12 cellular contexts compared by ENCODE assay signal in genomic region chr1:202848191-202848542, GRCh38.
A peak's percentile ranks its signal among the peaks of the same experiment; 100 is the strongest.
DNase-seq lines count a peak whose midpoint lies in the region; ATAC-seq and TF ChIP-seq lines count a peak whose summit lies in the region.
"Had no signal": no experiment of that assay in that cellular context is flagged by ENCODE, and none has a peak within 500 bp of the region (broad histone marks: within the 10 kb centered on the region; RNA-seq: fewer than 3 reads in every experiment).

No MANE protein-coding gene starts in this region.

- ATAC-seq in GM21390 (IDR thresholded peaks at IDR 0.05; ENCODE audit: unreplicated experiment) (peak; percentile 86), HG03103 (IDR thresholded peaks at IDR 0.05; ENCODE audit: low read depth, unreplicated experiment) (peak; percentile 79)

- H3K4me3 ChIP-seq in epithelial cell of esophagus (ENCODE audit: low read length) = no peak overlapping the region
- H3K4me3 ChIP-seq: right atrium auricular region had no signal

- TF ChIP-seq CTCF in GM13977 (IDR thresholded peaks at IDR 0.05; ENCODE audit: extremely low read depth, insufficient read depth, missing control alignments) = no peak
- TF ChIP-seq CTCF in epithelial cell of esophagus (IDR thresholded peaks at IDR 0.05; ENCODE audit: insufficient read depth, low read depth, low read length, missing control alignments) = no peak

- DNase-seq in GM13977 (ENCODE audit: low spot score) = peak; percentile 73
- DNase-seq in epithelial cell of esophagus (ENCODE audit: low read depth) = peak; percentile 23
- DNase-seq in NOMO-1 treated with DMSO at 0.1 percent for 48 hours (lab: John Stamatoyannopoulos, UW; ENCODE audit: unreplicated experiment) = no peak
- DNase-seq in ecto neural progenitor cell (ENCODE audit: low spot score) = no peak
- no peak for DNase-seq in DMS 273 (lab: John Stamatoyannopoulos, UW; ENCODE audit: unreplicated experiment)
- DNase-seq in NCI-H1048 (lab: John Stamatoyannopoulos, UW) = no peak
- DNase-seq: activated CD8-positive, alpha-beta memory T cell treated with anti-CD3 and anti-CD28 coated beads, Interleukin-2, amount 50 U/mL, for 48 hours; midbrain; NCI-H1436 treated with DMSO at 0.1 percent for 48 hours had no signal

- in situ Hi-C loops in GM13977 (cut with MboI; ENCODE audit: low pct_unique_long_range_greater_than_20kb, low sequenced_read_pairs, unreplicated experiment) = no loop called here

Comparison
In these comparisons a context has a peak if more than half of its experiments do, and no peak if none do; other contexts are left out.
1. DNase-seq: peak in GM13977 (single experiment) and epithelial cell of esophagus (single experiment); none in NOMO-1 treated with DMSO at 0.1 percent for 48 hours (single experiment), ecto neural progenitor cell (single experiment), DMS 273 (single experiment) and NCI-H1048 (single experiment).